In the genomic region with DNA sequence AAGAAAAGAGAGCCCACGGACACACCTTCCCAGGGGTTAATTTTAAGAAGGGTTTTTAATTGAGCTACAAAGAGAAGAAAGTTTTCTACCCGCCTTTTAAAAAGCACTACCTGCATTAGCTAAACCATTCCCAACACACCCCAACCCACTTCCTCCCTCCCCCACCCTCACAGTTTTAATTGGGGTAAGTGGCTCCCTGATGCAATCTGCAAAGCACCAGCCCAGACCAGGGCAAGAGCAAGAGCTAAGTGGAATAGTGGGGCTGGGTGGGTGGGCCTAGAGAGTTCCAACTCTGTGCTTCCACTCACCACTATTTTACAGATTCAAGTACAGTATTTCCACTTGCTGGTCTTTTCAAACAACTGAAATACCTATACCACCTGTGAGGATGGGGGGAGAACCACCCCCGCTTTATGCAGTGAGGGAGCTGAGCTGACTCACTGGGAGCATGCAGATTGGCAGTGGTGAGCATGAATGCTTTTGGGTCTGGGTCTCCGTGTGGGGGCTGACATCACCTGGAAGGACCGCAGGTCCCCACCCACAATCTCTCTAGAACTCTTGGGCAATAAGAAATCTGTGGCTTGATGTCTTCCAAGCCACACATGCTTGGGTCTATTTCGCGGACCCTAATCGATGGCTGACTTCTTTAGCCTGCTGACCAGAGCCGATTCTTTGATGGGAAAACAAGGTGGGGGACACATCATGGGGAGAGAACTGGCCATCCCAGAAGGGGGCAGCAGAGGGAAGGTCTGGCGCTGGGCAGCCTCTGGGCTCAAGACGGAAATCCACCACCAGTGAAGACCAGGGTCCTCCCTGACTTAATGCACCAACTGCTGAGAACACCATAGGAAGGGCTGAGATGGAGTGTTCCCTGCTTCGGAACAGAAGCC, we compare ENCODE assay signal across 7 cellular contexts.
A peak's percentile ranks its signal among the peaks of the same experiment; 100 is the strongest.
DNase-seq lines count a peak whose midpoint lies in the region; ATAC-seq, FAIRE-seq and TF ChIP-seq lines count a peak whose summit lies in the region.

No MANE protein-coding gene starts in this region.

- intact Hi-C loops in left ventricle myocardium inferior (cut with micrococcal nuclease) = no loop called here

- no peak for FAIRE-seq in small intestine (lab: Jason Lieb, UNC)

- no peak overlapping the region for H3K4me3 Mint-ChIP-seq in activated CD4-positive, alpha-beta memory T cell treated with anti-CD3 and anti-CD28 coated beads, Interleukin-2, amount 10 ng/mL, durations not matched to agents 7 days and 5 days
- no peak overlapping the region for H3K4me3 Mint-ChIP-seq in stimulated activated effector memory CD8-positive, alpha-beta T cell treated with anti-CD3 and anti-CD28 coated beads, Interleukin-12 subunit alpha, Interleukin-12 subunit beta, amount 100 ng/mL, for 72 hours

- peak overlapping the region; percentile 42 for H3K27ac Mint-ChIP-seq in activated CD4-positive, alpha-beta memory T cell treated with anti-CD3 and anti-CD28 coated beads, Interleukin-2, amount 10 ng/mL, durations not matched to agents 7 days and 5 days
- H3K27ac Mint-ChIP-seq in stimulated activated effector memory CD8-positive, alpha-beta T cell treated with anti-CD3 and anti-CD28 coated beads, Interleukin-12 subunit alpha, Interleukin-12 subunit beta, amount 100 ng/mL, for 72 hours = peak overlapping the region; percentile 88

- DNase-seq in ELF-1 (ENCODE audit: low read depth, low spot score) = peak; percentile 89
- DNase-seq in HuH-7 (ENCODE audit: low spot score) = peak; percentile 77
- no peak for DNase-seq in activated CD4-positive, alpha-beta memory T cell treated with anti-CD3 and anti-CD28 coated beads, Interleukin-2, amount 10 ng/mL, durations not matched to agents 7 days and 5 days
- peak; percentile 49 for DNase-seq in left ventricle myocardium inferior
- DNase-seq in stimulated activated effector memory CD8-positive, alpha-beta T cell treated with anti-CD3 and anti-CD28 coated beads, Interleukin-12 subunit alpha, Interleukin-12 subunit beta, amount 100 ng/mL, for 72 hours (ENCODE audit: low spot score in 2 of 2) = no peak
- no peak for DNase-seq in small intestine

- ATAC-seq in stimulated activated effector memory CD8-positive, alpha-beta T cell treated with anti-CD3 and anti-CD28 coated beads, Interleukin-12 subunit alpha, Interleukin-12 subunit beta, amount 100 ng/mL, for 72 hours = peak; percentile 29
- no peak for ATAC-seq in HG02763 (IDR thresholded peaks at IDR 0.05; ENCODE audit: unreplicated experiment)

- TF ChIP-seq CTCF in left ventricle myocardium inferior (IDR thresholded peaks at IDR 0.05; ENCODE audit: borderline replicate concordance) = peak; percentile 70

- H3K27me3 ChIP-seq in left ventricle myocardium inferior (ENCODE audit: low read depth) = no peaks in the 10 kb centered on the region
- no peaks in the 10 kb centered on the region for H3K27me3 ChIP-seq in small intestine (ENCODE audit: control insufficient read depth in 2 of 2, insufficient read depth in 2 of 2, low read length in 2 of 2)

- H3K36me3 ChIP-seq in left ventricle myocardium inferior = no peaks in the 10 kb centered on the region
- H3K36me3 ChIP-seq in small intestine (ENCODE audit: control insufficient read depth in 2 of 2, insufficient read depth in 2 of 2, low read length in 2 of 2) = no peaks in the 10 kb centered on the region

- POLR2A ChIA-PET in activated CD4-positive, alpha-beta memory T cell treated with anti-CD3 and anti-CD28 coated beads, Interleukin-2, amount 10 ng/mL, durations not matched to agents 7 days and 5 days (lab: Charles Lee) = interaction anchor here (1.3 kb wide), 1 partner anchor 25 kb away, joined by 3 read pairs; no protein-coding TSS in a partner anchor

- peaks cover 6% of the 10 kb centered on the region for H3K36me3 Mint-ChIP-seq in activated CD4-positive, alpha-beta memory T cell treated with anti-CD3 and anti-CD28 coated beads, Interleukin-2, amount 10 ng/mL, durations not matched to agents 7 days and 5 days (ENCODE audit: low read depth)
- no peaks in the 10 kb centered on the region for H3K36me3 Mint-ChIP-seq in stimulated activated effector memory CD8-positive, alpha-beta T cell treated with anti-CD3 and anti-CD28 coated beads, Interleukin-12 subunit alpha, Interleukin-12 subunit beta, amount 100 ng/mL, for 72 hours

- peaks cover 97% of the 10 kb centered on the region for H3K4me1 ChIP-seq in left ventricle myocardium inferior
- H3K4me1 ChIP-seq in small intestine (ENCODE audit: control insufficient read depth in 2 of 2, insufficient read depth in 1 of 2, low read depth in 1 of 2, low read length in 1 of 2) = peaks cover 3 to 21% of the 10 kb centered on the region in 2 donors

- no peak overlapping the region for H3K4me3 ChIP-seq in left ventricle myocardium inferior
- H3K4me3 ChIP-seq in small intestine (ENCODE audit: low read depth in 1 of 2, low read length in 2 of 2) = no peak overlapping the region

- H3K9me3 ChIP-seq in left ventricle myocardium inferior (replicated peaks) = no peaks in the 10 kb centered on the region
- no peaks in the 10 kb centered on the region for H3K9me3 ChIP-seq in small intestine (ENCODE audit: control insufficient read depth, low read depth)

- CTCF ChIA-PET in activated CD4-positive, alpha-beta memory T cell treated with anti-CD3 and anti-CD28 coated beads, Interleukin-2, amount 10 ng/mL, durations not matched to agents 7 days and 5 days (lab: Charles Lee) = interaction anchor here (1.2 to 1.3 kb wide), 2 partner anchors 129 to 179 kb away, joined by 3 to 4 read pairs; no protein-coding TSS in a partner anchor

- peaks cover 46% of the 10 kb centered on the region for H3K4me1 Mint-ChIP-seq in activated CD4-positive, alpha-beta memory T cell treated with anti-CD3 and anti-CD28 coated beads, Interleukin-2, amount 10 ng/mL, durations not matched to agents 7 days and 5 days
- peaks cover 76% of the 10 kb centered on the region for H3K4me1 Mint-ChIP-seq in stimulated activated effector memory CD8-positive, alpha-beta T cell treated with anti-CD3 and anti-CD28 coated beads, Interleukin-12 subunit alpha, Interleukin-12 subunit beta, amount 100 ng/mL, for 72 hours

- 73 to 79% (median 74%) methylated on average over 12 of the region's 12 CpGs for WGBS in small intestine, 3 donors

- H3K27ac ChIP-seq in left ventricle myocardium inferior (replicated peaks) (peak overlapping the region; percentile 80), small intestine (ENCODE audit: low read depth in 1 of 2, low read length in 1 of 2) (no peak overlapping the region)

- H3K27me3 Mint-ChIP-seq in activated CD4-positive, alpha-beta memory T cell treated with anti-CD3 and anti-CD28 coated beads, Interleukin-2, amount 10 ng/mL, durations not matched to agents 7 days and 5 days = no peaks in the 10 kb centered on the region

- no peaks in the 10 kb centered on the region for H3K9me3 Mint-ChIP-seq in activated CD4-positive, alpha-beta memory T cell treated with anti-CD3 and anti-CD28 coated beads, Interleukin-2, amount 10 ng/mL, durations not matched to agents 7 days and 5 days
- H3K9me3 Mint-ChIP-seq in stimulated activated effector memory CD8-positive, alpha-beta T cell treated with anti-CD3 and anti-CD28 coated beads, Interleukin-12 subunit alpha, Interleukin-12 subunit beta, amount 100 ng/mL, for 72 hours = no peaks in the 10 kb centered on the region

Comparison
In these comparisons a context has a peak if more than half of its experiments do, and no peak if none do; other contexts are left out.
1. DNase-seq: peak in ELF-1 (single experiment), HuH-7 (single experiment) and left ventricle myocardium inferior (single experiment); none in activated CD4-positive, alpha-beta memory T cell treated with anti-CD3 and anti-CD28 coated beads, Interleukin-2, amount 10 ng/mL, durations not matched to agents 7 days and 5 days (single experiment), stimulated activated effector memory CD8-positive, alpha-beta T cell treated with anti-CD3 and anti-CD28 coated beads, Interleukin-12 subunit alpha, Interleukin-12 subunit beta, amount 100 ng/mL, for 72 hours (0 of 2) and small intestine (single experiment).